In the genomic region with DNA sequence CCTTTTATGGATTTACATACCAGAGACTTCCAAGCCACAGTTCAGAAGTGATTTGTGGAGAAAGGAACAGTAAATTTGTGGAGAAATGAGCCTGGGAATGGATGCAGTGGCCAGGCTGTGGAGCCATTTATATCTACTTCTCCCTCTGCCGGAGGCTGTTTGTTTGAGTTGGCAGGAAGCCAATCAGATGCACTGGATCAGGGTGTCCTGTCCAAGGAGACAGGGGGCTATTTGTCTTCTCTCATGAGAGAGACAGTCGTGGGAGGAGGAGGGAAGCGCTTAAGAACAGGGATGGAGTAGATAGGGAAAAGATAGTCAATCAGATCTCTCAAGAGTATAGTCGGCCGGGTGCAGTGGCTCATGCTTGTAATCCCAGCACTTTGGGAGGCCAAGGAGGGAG, we compare ENCODE assay signal across 10 cellular contexts. TPM values are rescaled to one million over a fixed set of nuclear protein-coding genes. Genes with fewer than 3 reads are reported as not detected.
DNase-seq lines count a peak whose midpoint lies in the region; ATAC-seq and TF ChIP-seq lines count a peak whose summit lies in the region.
"Had no signal": no experiment of that assay in that cellular context is flagged by ENCODE, and none has a peak within 500 bp of the region (broad histone marks: within the 10 kb centered on the region; RNA-seq: fewer than 3 reads in every experiment).

No MANE protein-coding gene starts in this region.

- TF ChIP-seq EP300 in esophagus muscularis mucosa (IDR thresholded peaks at IDR 0.05): peak; percentile 56

- intact Hi-C loops in esophagus muscularis mucosa (cut with DNase I): loop anchor here (5.0 kb wide), 1 partner anchor 229 kb away; no protein-coding TSS in a partner anchor

- no peak for TF ChIP-seq POLR2A in esophagus muscularis mucosa (IDR thresholded peaks at IDR 0.05; ENCODE audit: low read depth)

- H3K9me3 ChIP-seq in esophagus muscularis mucosa (no peaks in the 10 kb centered on the region), osteoblast (ENCODE audit: low read depth, low read length) (no peaks in the 10 kb centered on the region)

- peaks cover 17 to 34% (median 30%) of the 10 kb centered on the region in 4 donors for H3K4me1 ChIP-seq in esophagus muscularis mucosa
- peaks cover 8% of the 10 kb centered on the region for H3K4me1 ChIP-seq in osteoblast (ENCODE audit: insufficient read depth, low read length)

- peak overlapping the region; percentile 26 for H3K4me2 ChIP-seq in osteoblast (ENCODE audit: insufficient read depth, low read length)

- 5% methylated on average over 5 of the region's 5 CpGs for WGBS in esophagus muscularis mucosa

- peak overlapping the region; percentile 73 to 86 (median 82) for H3K27ac ChIP-seq in esophagus muscularis mucosa (replicated peaks in 1 of 4)
- H3K27ac ChIP-seq in osteoblast (ENCODE audit: low read depth, low read length): no peak overlapping the region

- DNase-seq in EH (ENCODE audit: low read depth) (peak; percentile 97), NCI-H69 (lab: John Stamatoyannopoulos, UW) (peak; percentile 90), esophagus muscularis mucosa (ENCODE audit: extremely low spot score) (no peak), osteoblast (ENCODE audit: insufficient read length, low spot score, missing footprints) (no peak), GM10266 (ENCODE audit: extremely low spot score) (no peak)
- DNase-seq: activated CD8-positive, alpha-beta memory T cell treated with anti-CD3 and anti-CD28 coated beads, Interleukin-2, amount 10 ng/mL, durations not matched to agents 7 days and 5 days had no signal

- no peak for ATAC-seq in GM21515 (IDR thresholded peaks at IDR 0.05; ENCODE audit: unreplicated experiment)
- ATAC-seq in HG03108 (IDR thresholded peaks at IDR 0.05; ENCODE audit: unreplicated experiment): no peak
- no peak for ATAC-seq in GM18519 (IDR thresholded peaks at IDR 0.05; ENCODE audit: low FRiP score, unreplicated experiment)
- ATAC-seq: activated CD8-positive, alpha-beta memory T cell treated with anti-CD3 and anti-CD28 coated beads, Interleukin-2, amount 10 ng/mL, durations not matched to agents 7 days and 5 days had no signal

- H3K4me3 ChIP-seq in esophagus muscularis mucosa (peak overlapping the region; percentile 11 to 29 (median 18)), osteoblast (ENCODE audit: insufficient read depth, low read length) (peak overlapping the region; percentile 6)

- no peak overlapping the region for H2AFZ ChIP-seq in osteoblast (ENCODE audit: low read length)

- TF ChIP-seq CTCF in esophagus muscularis mucosa (IDR thresholded peaks at IDR 0.05): peak in 2 of 3 experiments; percentile 9 to 13
- no peak for TF ChIP-seq CTCF in osteoblast (IDR thresholded peaks at IDR 0.05; ENCODE audit: extremely low read depth, low read depth, low read length)
- TF ChIP-seq CTCF in GM10266 (IDR thresholded peaks at IDR 0.05; ENCODE audit: control insufficient read depth, insufficient read depth, low read depth, missing control alignments): no peak

- H3K27me3 ChIP-seq in esophagus muscularis mucosa (peaks cover 0 to 5% (median 0%) of the 10 kb centered on the region in 4 donors), osteoblast (ENCODE audit: insufficient read depth, low read length) (peaks cover 45% of the 10 kb centered on the region)

- H3K79me2 ChIP-seq in osteoblast (ENCODE audit: insufficient read depth, low read length): no peaks in the 10 kb centered on the region

- H4K20me1 ChIP-seq in osteoblast (ENCODE audit: insufficient read depth, low read length): no peaks in the 10 kb centered on the region

- H3K36me3 ChIP-seq in esophagus muscularis mucosa: no peaks in the 10 kb centered on the region
- no peaks in the 10 kb centered on the region for H3K36me3 ChIP-seq in osteoblast (ENCODE audit: insufficient read depth, low read length)

RNA-seq across cellular contexts. Expression of gene HAPLN2, which starts 2.8 kb away (rescaled TPM):
- 1 to 10 TPM in 3 of 4 donors, under 1 TPM in 1; 0.83 to 5.1 (median 2.2) TPM for total RNA-seq in esophagus muscularis mucosa
- not detected in 2 replicates for total RNA-seq in osteoblast
- total RNA-seq: activated CD8-positive, alpha-beta memory T cell treated with anti-CD3 and anti-CD28 coated beads, Interleukin-2, amount 10 ng/mL, durations not matched to agents 7 days and 5 days had no signal

RNA-seq across cellular contexts. Expression of gene GPATCH4, which starts 15.2 kb away (rescaled TPM):
- total RNA-seq in esophagus muscularis mucosa (10 to 100 TPM; 22.6 to 32.8 (median 26.4) TPM), osteoblast (8.0 and 11.2 TPM in 2 replicates)

RNA-seq across cellular contexts. Expression of gene NAXE, which starts 24.9 kb away (rescaled TPM):
- total RNA-seq in esophagus muscularis mucosa (10 to 100 TPM; 73.5 to 98.0 (median 85.2) TPM), osteoblast (54.8 and 63.7 TPM in 2 replicates)

RNA-seq across cellular contexts. Expression of gene BCAN, which starts 25.5 kb away (rescaled TPM):
- total RNA-seq in esophagus muscularis mucosa (1 to 10 TPM in 1 of 4 donors, under 1 TPM in 2, not detected in 1; 0.45 to 1.0 (median 0.99) TPM), osteoblast (not detected in 2 replicates)
- total RNA-seq: liver had no signal

RNA-seq across cellular contexts. Expression of gene TTC24, which starts 36.9 kb away (rescaled TPM):
- total RNA-seq in esophagus muscularis mucosa: not detected
- total RNA-seq in osteoblast: not detected in 2 replicates

Comparison
In these comparisons a context has a peak if more than half of its experiments do, and no peak if none do; other contexts are left out.
1. DNase-seq: peak in EH (single experiment) and NCI-H69 (single experiment); none in esophagus muscularis mucosa (single experiment), osteoblast (single experiment) and GM10266 (single experiment).
2. CTCF ChIP-seq: peak in esophagus muscularis mucosa (2 of 3); none in osteoblast (single experiment) and GM10266 (single experiment).